ENCODE assay signal across 6 cellular contexts in genomic region chr17:30689266-30690000, GRCh38.
DNase-seq lines count a peak whose midpoint lies in the region; FAIRE-seq and TF ChIP-seq lines count a peak whose summit lies in the region.
"Not testable (repeated sequence)": the region's sequence is repeated elsewhere in the genome, so short reads cannot be mapped to it uniquely, and the experiment has no call there.

No MANE protein-coding gene starts in this region.

- FAIRE-seq in D721Med (lab: Jason Lieb, UNC) (peak; percentile 95), bronchial epithelial cell (lab: Jason Lieb, UNC) (peak; percentile 55)

- peaks cover 32% of the 10 kb centered on the region for H3K27me3 Mint-ChIP-seq in nephron progenitor cell (ENCODE audit: low read depth, poor library complexity)

- not testable (repeated sequence) for H3K4me3 Mint-ChIP-seq in nephron progenitor cell

- not testable (repeated sequence) for H3K27me3 ChIP-seq in WERI-Rb-1 (ENCODE audit: insufficient read depth, low read depth, severe bottlenecking); bronchial epithelial cell (ENCODE audit: control insufficient read depth, insufficient read depth, low read length)

- peak overlapping the region; percentile 31 for H3K4me3 ChIP-seq in WERI-Rb-1 (ENCODE audit: low read depth, low read length)
- not testable (repeated sequence) for H3K4me3 ChIP-seq in bronchial epithelial cell (ENCODE audit: low read depth, low read length)

- DNase-seq in D721Med (ENCODE audit: insufficient read length, low spot score) (peak; percentile 30), NCI-H2171 (lab: John Stamatoyannopoulos, UW) (peak; percentile 43), NCI-H82 treated with DMSO at 0.1 percent for 48 hours (lab: John Stamatoyannopoulos, UW; ENCODE audit: unreplicated experiment) (peak; percentile 93), WERI-Rb-1 (peak; percentile 73)
- DNase-seq in bronchial epithelial cell (ENCODE audit: low read depth); nephron progenitor cell: not testable (repeated sequence)

- not testable (repeated sequence) for TF ChIP-seq CTCF in D721Med (IDR thresholded peaks at IDR 0.05; ENCODE audit: insufficient read depth, missing control alignments); WERI-Rb-1 (IDR thresholded peaks at IDR 0.05; ENCODE audit: low read depth, low read length); bronchial epithelial cell (IDR thresholded peaks at IDR 0.05; ENCODE audit: insufficient read depth, low read length, severe bottlenecking); nephron progenitor cell (IDR thresholded peaks at IDR 0.05)

- not testable (repeated sequence) for H3K9me3 ChIP-seq in WERI-Rb-1 (ENCODE audit: severe bottlenecking)

- H3K9me3 Mint-ChIP-seq in nephron progenitor cell: not testable (repeated sequence)

- H3K27ac Mint-ChIP-seq in nephron progenitor cell: peak overlapping the region; percentile 66

- H3K27ac ChIP-seq in WERI-Rb-1: peak overlapping the region; percentile 87

- peaks cover 30% of the 10 kb centered on the region for H3K4me1 Mint-ChIP-seq in nephron progenitor cell

- H3K36me3 Mint-ChIP-seq in nephron progenitor cell (ENCODE audit: low read depth): not testable (repeated sequence)

- not testable (repeated sequence) for H3K36me3 ChIP-seq in WERI-Rb-1; bronchial epithelial cell (ENCODE audit: control insufficient read depth, insufficient read depth, low read length)
